In genomic region chr1:202811296-202812175, GRCh38 we compare ENCODE assay signal across 8 cellular contexts. TPM values are rescaled to one million over a fixed set of nuclear protein-coding genes. Genes with fewer than 3 reads are reported as not detected.
DNase-seq lines count a peak whose midpoint lies in the region; ATAC-seq and TF ChIP-seq lines count a peak whose summit lies in the region.

No MANE protein-coding gene starts in this region.

- intact Hi-C loops in Right ventricle myocardium inferior (cut with DNase I) (loop anchor here (2.0 kb wide), 1 partner anchor 77 kb away; the partner anchor contains the start of gene RABIF), cardiac septum (cut with DNase I) (loop anchor here (2.0 kb wide), 2 partner anchors 49 to 77 kb away; partner anchors contain the start of gene RABIF), IMR-90 (cut with micrococcal nuclease) (loop anchor here (2.0 kb wide), 1 partner anchor 49 kb away; no protein-coding TSS in a partner anchor)

- H3K18ac ChIP-seq in IMR-90 (ENCODE audit: low read depth, low read length): peak overlapping the region; percentile 92

- H3K27ac ChIP-seq in IMR-90 (ENCODE audit: insufficient read depth, low read length): peak overlapping the region; percentile 92
- H3K27ac ChIP-seq in cardiac muscle cell: no peak overlapping the region

- CTCF ChIA-PET in IMR-90 (lab: Yijun Ruan, JAX): no interaction called here

- H2BK20ac ChIP-seq in IMR-90 (ENCODE audit: low read depth, low read length): no peak overlapping the region

- no peaks in the 10 kb centered on the region for H3K36me3 Mint-ChIP-seq in progenitor cell of endocrine pancreas (ENCODE audit: insufficient read depth)

- no TSS peak for BruUV-seq in IMR-90 (replicated peaks; lab: Mats Ljungman, UMichigan)

- peaks cover 14% of the 10 kb centered on the region for H3K4me1 Mint-ChIP-seq in progenitor cell of endocrine pancreas (ENCODE audit: low read depth)

- TF ChIP-seq POLR2A in IMR-90 (IDR thresholded peaks at IDR 0.05; ENCODE audit: low read depth, low read length): no peak

- H3K9me3 ChIP-seq in IMR-90 (ENCODE audit: control insufficient read depth, insufficient read depth, low read length) (no peaks in the 10 kb centered on the region), cardiac muscle cell (ENCODE audit: low read depth) (no peaks in the 10 kb centered on the region)

- no peak for ATAC-seq in Right ventricle myocardium inferior
- ATAC-seq in IMR-90 (ENCODE audit: low read depth): peak; percentile 0; the same call in 1 of the 2 replicates
- ATAC-seq in GM21390 (IDR thresholded peaks at IDR 0.05; ENCODE audit: unreplicated experiment): no peak

- POLR2A ChIA-PET in IMR-90 (lab: Charles Lee; ENCODE audit: unreplicated experiment): no interaction called here

- H2BK15ac ChIP-seq in IMR-90 (ENCODE audit: low read depth, low read length): peak overlapping the region; percentile 59; the same call in 1 of the 3 replicates

- DNase-seq in Right ventricle myocardium inferior (ENCODE audit: missing footprints): peak; percentile 75
- no peak for DNase-seq in cardiac septum (ENCODE audit: low spot score)
- peak; percentile 13 for DNase-seq in IMR-90
- peak; percentile 4 for DNase-seq in activated T-helper 9 cell treated with anti-CD3 and anti-CD28 coated beads, Interleukin-2, amount 50 U/mL, for 16 hours (ENCODE audit: low read depth)
- DNase-seq in cardiac muscle cell (ENCODE audit: low read depth in 1 of 2, low spot score in 1 of 2): peak in 1 of 2 donors; percentile 16
- DNase-seq in progenitor cell of endocrine pancreas (ENCODE audit: low spot score, unreplicated experiment): peak; percentile 20
- DNase-seq in HCEC 1CT: no peak

- H3K9me1 ChIP-seq in IMR-90 (ENCODE audit: insufficient read depth, low read length): peaks cover 7% of the 10 kb centered on the region

- peaks cover 4 to 33% of the 10 kb centered on the region in 2 experiments; a peak in 3 of 4 replicates for H3K79me1 ChIP-seq in IMR-90 (ENCODE audit: low read depth in 1 of 2, low read length in 2 of 2)

- peak overlapping the region; percentile 85 to 88 for H4K8ac ChIP-seq in IMR-90 (ENCODE audit: low read depth in 2 of 2, low read length in 2 of 2)

- H4K5ac ChIP-seq in IMR-90 (ENCODE audit: low read depth, low read length): peak overlapping the region; percentile 96

- H3K4me1 ChIP-seq in IMR-90 (ENCODE audit: control insufficient read depth, insufficient read depth, low read length) (peaks cover 3% of the 10 kb centered on the region), cardiac muscle cell (ENCODE audit: low read depth) (peaks cover 9% of the 10 kb centered on the region)

- no peak for TF ChIP-seq RAD21 in IMR-90 (IDR thresholded peaks at IDR 0.05; ENCODE audit: low read length)

- in situ Hi-C loops in IMR-90 (cut with MboI; ENCODE audit: low sequenced_read_pairs): no loop called here

- H3K36me3 ChIP-seq in IMR-90 (ENCODE audit: control insufficient read depth, insufficient read depth, low read length) (no peaks in the 10 kb centered on the region), cardiac muscle cell (no peaks in the 10 kb centered on the region)

- peak overlapping the region; percentile 90 for H3K4me3 Mint-ChIP-seq in progenitor cell of endocrine pancreas (ENCODE audit: low read depth)

- H3K4ac ChIP-seq in IMR-90 (ENCODE audit: low read depth, low read length): peak overlapping the region; percentile 97

- H3K14ac ChIP-seq in IMR-90 (replicated peaks; ENCODE audit: low read depth, low read length): peak overlapping the region; percentile 96

- H3K23ac ChIP-seq in IMR-90 (ENCODE audit: low read depth, low read length): peak overlapping the region; percentile 85

- peak overlapping the region; percentile 96 for H3K4me2 ChIP-seq in IMR-90 (ENCODE audit: low read depth, low read length)

- 2% methylated on average over 17 of the region's 43 CpGs; no CpG with 5 or more reads in 1 of the 2 experiments for WGBS in IMR-90 (ENCODE audit: extremely low coverage in 2 of 2, insufficient read length in 1 of 2), 2 experiments

- peak overlapping the region; percentile 87 for H4K91ac ChIP-seq in IMR-90 (ENCODE audit: insufficient read depth, low read depth, low read length)

- H3K27me3 ChIP-seq in IMR-90 (ENCODE audit: control insufficient read depth, insufficient read depth, low read length) (peaks cover 4% of the 10 kb centered on the region; the same call in 1 of the 2 replicates), cardiac muscle cell (no peaks in the 10 kb centered on the region)

- H2AFZ ChIP-seq in IMR-90 (replicated peaks; ENCODE audit: low read length, poor library complexity): peak overlapping the region; percentile 94

- dilution Hi-C loops in IMR-90 (cut with HindIII; ENCODE audit: low sequenced_read_pairs, unreplicated experiment): no loop called here

- H4K20me1 ChIP-seq in IMR-90 (ENCODE audit: insufficient read depth, low read length): peaks cover 6% of the 10 kb centered on the region; the same call in 1 of the 2 replicates

- H2BK120ac ChIP-seq in IMR-90 (ENCODE audit: low read depth, low read length): peak overlapping the region; percentile 74

- H3K9ac ChIP-seq in IMR-90 (ENCODE audit: low read depth, low read length): peak overlapping the region; percentile 100

- TF ChIP-seq CTCF in IMR-90 (conservative IDR thresholded peaks at IDR 0.05; ENCODE audit: low read depth, low read length) (no peak), cardiac muscle cell (IDR thresholded peaks at IDR 0.05; ENCODE audit: low read depth, low read length) (no peak), progenitor cell of endocrine pancreas (IDR thresholded peaks at IDR 0.05; ENCODE audit: unreplicated experiment) (no peak)

- peak overlapping the region; percentile 98 for H2AK9ac ChIP-seq in IMR-90 (replicated peaks; ENCODE audit: low read depth, low read length, poor library complexity)

- H3K4me3 ChIP-seq in IMR-90 (ENCODE audit: insufficient read depth, low read depth, low read length) (peak overlapping the region; percentile 94), cardiac muscle cell (peak overlapping the region; percentile 72)

- H3K56ac ChIP-seq in IMR-90 (ENCODE audit: extremely low read depth, insufficient read depth, low read length): peak overlapping the region; percentile 65

- H3K27me3 Mint-ChIP-seq in progenitor cell of endocrine pancreas: peaks cover 22% of the 10 kb centered on the region

- H3K27ac Mint-ChIP-seq in progenitor cell of endocrine pancreas: peak overlapping the region; percentile 86

- peak overlapping the region; percentile 95 for H2AK5ac ChIP-seq in IMR-90 (ENCODE audit: low read depth, low read length)

- peak overlapping the region; percentile 81 for H2BK5ac ChIP-seq in IMR-90 (ENCODE audit: low read depth, low read length, poor library complexity, severe bottlenecking)

- no peaks in the 10 kb centered on the region for H3K9me3 Mint-ChIP-seq in progenitor cell of endocrine pancreas (ENCODE audit: low read depth)

TF ChIP-seq in IMR-90, 13 proteins besides CTCF, POLR2A, EP300 and RAD21 (continues in another document):
- TF ChIP-seq RFX5 (IDR thresholded peaks at IDR 0.05; ENCODE audit: low read depth, low read length) (no peak), CEBPB (IDR thresholded peaks at IDR 0.05; ENCODE audit: low read depth, low read length) (no peak), NFE2L2 (IDR thresholded peaks at IDR 0.05; ENCODE audit: low read depth, low read length) (no peak), RCOR1 (IDR thresholded peaks at IDR 0.05; ENCODE audit: insufficient replicate concordance, low read length) (no peak), CHD1 (IDR thresholded peaks at IDR 0.05; ENCODE audit: low read depth, low read length) (no peak), MAFK (IDR thresholded peaks at IDR 0.05; ENCODE audit: low read depth, low read length) (no peak), MAZ (IDR thresholded peaks at IDR 0.05; ENCODE audit: borderline replicate concordance, low read depth, low read length) (peak; percentile 16; the same call in 1 of the 2 replicates), BHLHE40 (IDR thresholded peaks at IDR 0.05; ENCODE audit: low read depth, low read length) (peak; percentile 40; the same call in 1 of the 2 replicates), SMC3 (IDR thresholded peaks at IDR 0.05; ENCODE audit: low read depth, low read length) (no peak), FOS (IDR thresholded peaks at IDR 0.05; ENCODE audit: low read depth, low read length) (no peak)
- TF ChIP-seq, protein P1, sequence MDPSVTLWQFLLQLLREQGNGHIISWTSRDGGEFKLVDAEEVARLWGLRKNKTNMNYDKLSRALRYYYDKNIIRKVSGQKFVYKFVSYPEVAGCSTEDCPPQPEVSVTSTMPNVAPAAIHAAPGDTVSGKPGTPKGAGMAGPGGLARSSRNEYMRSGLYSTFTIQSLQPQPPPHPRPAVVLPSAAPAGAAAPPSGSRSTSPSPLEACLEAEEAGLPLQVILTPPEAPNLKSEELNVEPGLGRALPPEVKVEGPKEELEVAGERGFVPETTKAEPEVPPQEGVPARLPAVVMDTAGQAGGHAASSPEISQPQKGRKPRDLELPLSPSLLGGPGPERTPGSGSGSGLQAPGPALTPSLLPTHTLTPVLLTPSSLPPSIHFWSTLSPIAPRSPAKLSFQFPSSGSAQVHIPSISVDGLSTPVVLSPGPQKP (IDR thresholded peaks at IDR 0.05; ENCODE audit: borderline replicate concordance, low read depth, low read length): no peak
- TF ChIP-seq, protein P2, sequence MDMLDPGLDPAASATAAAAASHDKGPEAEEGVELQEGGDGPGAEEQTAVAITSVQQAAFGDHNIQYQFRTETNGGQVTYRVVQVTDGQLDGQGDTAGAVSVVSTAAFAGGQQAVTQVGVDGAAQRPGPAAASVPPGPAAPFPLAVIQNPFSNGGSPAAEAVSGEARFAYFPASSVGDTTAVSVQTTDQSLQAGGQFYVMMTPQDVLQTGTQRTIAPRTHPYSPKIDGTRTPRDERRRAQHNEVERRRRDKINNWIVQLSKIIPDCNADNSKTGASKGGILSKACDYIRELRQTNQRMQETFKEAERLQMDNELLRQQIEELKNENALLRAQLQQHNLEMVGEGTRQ (IDR thresholded peaks at IDR 0.05; ENCODE audit: low read depth, low read length): no peak

RNA-seq across cellular contexts. Expression of gene PCAT6, which starts 0.8 kb away (rescaled TPM):
- 0.54 TPM for total RNA-seq in Right ventricle myocardium inferior
- 1.7 TPM for total RNA-seq in cardiac septum
- total RNA-seq in IMR-90 (2012; rRNA removed): 0.56 TPM in 1 of 2 replicates, not detected in the other
- polyA plus RNA-seq in IMR-90 (2012; rRNA removed): 5.8 and 5.9 TPM in 2 replicates
- 3.2 and 15.4 TPM in 2 replicates for polyA plus RNA-seq in IMR-90 (2012; cell fraction: cytosol; rRNA removed)
- polyA plus RNA-seq in IMR-90 (2012; cell fraction: nucleus; rRNA removed; ENCODE audit: low replicate concordance): 8.1 and 20.5 TPM in 2 replicates
- 17.7 and 19.8 TPM in 2 replicates for total RNA-seq in cardiac muscle cell
- polyA plus RNA-seq in cardiac muscle cell: 67.4 and 92.9 TPM in 2 replicates
- total RNA-seq in progenitor cell of endocrine pancreas: 5.6 and 5.7 TPM in 2 replicates

RNA-seq across cellular contexts. Expression of gene KDM5B, which starts 3.3 kb away (rescaled TPM):
- total RNA-seq in Right ventricle myocardium inferior (10.8 TPM), cardiac septum (21.7 TPM), IMR-90 (2012; rRNA removed) (82.1 and 86.4 TPM in 2 replicates), cardiac muscle cell (108 and 165 TPM in 2 replicates), progenitor cell of endocrine pancreas (312 and 316 TPM in 2 replicates)
- polyA plus RNA-seq in IMR-90 (2012; rRNA removed) (28.2 and 28.8 TPM in 2 replicates), cardiac muscle cell (141 and 210 TPM in 2 replicates)
- polyA plus RNA-seq in IMR-90 (2012; cell fraction: cytosol; rRNA removed): 10.9 and 17.4 TPM in 2 replicates
- 25.4 and 114 TPM in 2 replicates for polyA plus RNA-seq in IMR-90 (2012; cell fraction: nucleus; rRNA removed; ENCODE audit: low replicate concordance)

Comparison
In these comparisons a context has a peak if more than half of its experiments do, and no peak if none do; other contexts are left out.
1. DNase-seq: peak in Right ventricle myocardium inferior (single experiment), IMR-90 (single experiment), activated T-helper 9 cell treated with anti-CD3 and anti-CD28 coated beads, Interleukin-2, amount 50 U/mL, for 16 hours (single experiment) and progenitor cell of endocrine pancreas (single experiment); none in cardiac septum (single experiment) and HCEC 1CT (single experiment).